Comparison of ENCODE assay signal across 8 cellular contexts in the genomic region with DNA sequence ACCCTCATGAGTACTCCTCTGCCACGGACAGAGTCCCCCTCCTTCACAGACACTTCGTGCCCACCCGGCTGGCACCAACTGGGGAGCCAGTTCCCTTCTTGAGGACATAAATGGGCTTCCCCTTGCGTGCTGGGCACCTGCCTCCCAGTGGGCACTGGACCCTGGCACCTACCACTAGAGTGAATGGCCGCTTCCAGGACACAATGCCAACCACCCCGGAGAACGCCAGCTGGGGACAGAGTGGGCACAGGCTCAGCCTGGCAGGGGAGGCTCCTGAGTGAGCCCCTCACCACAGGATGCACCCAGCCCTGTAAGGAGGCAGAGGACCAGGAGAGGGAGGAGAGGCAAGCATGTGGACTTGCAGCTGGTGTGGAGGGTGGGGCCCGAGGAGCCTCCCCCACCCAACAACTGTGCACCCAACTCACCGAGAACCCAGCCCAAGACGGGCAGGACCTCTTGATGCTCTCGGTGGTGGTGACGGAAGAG. TPM values are rescaled to one million over a fixed set of nuclear protein-coding genes. Genes with fewer than 3 reads are reported as not detected.
DNase-seq lines count a peak whose midpoint lies in the region; ATAC-seq and TF ChIP-seq lines count a peak whose summit lies in the region.

No MANE protein-coding gene starts in this region.

- H3K9me3 ChIP-seq in BE2C = no peaks in the 10 kb centered on the region

- no peaks in the 10 kb centered on the region for H3K27me3 Mint-ChIP-seq in natural killer cell treated with Interleukin-12 subunit alpha and Interleukin-12 subunit beta and Interleukin-15 and Interleukin-18, amount 100 ng/mL, for 72 hours

- H3K27ac Mint-ChIP-seq in natural killer cell treated with Interleukin-12 subunit alpha and Interleukin-12 subunit beta and Interleukin-15 and Interleukin-18, amount 100 ng/mL, for 72 hours = peak overlapping the region in 1 of 2 donors; percentile 49

- DNase-seq in BE2C = no peak
- DNase-seq in LNCaP clone FGC (ENCODE audit: low read depth) = no peak
- peak; percentile 76 for DNase-seq in coronary artery (ENCODE audit: low spot score)
- DNase-seq in natural killer cell treated with Interleukin-12 subunit alpha and Interleukin-12 subunit beta and Interleukin-15 and Interleukin-18, amount 100 ng/mL, for 72 hours (ENCODE audit: low spot score) = no peak
- no peak for DNase-seq in activated gamma-delta T cell treated with Interleukin-2 at 50 U/mL for 16 hours
- DNase-seq in middle frontal gyrus (ENCODE audit: extremely low spot score, low spot score) = no peak

- no peaks in the 10 kb centered on the region for H3K27me3 ChIP-seq in BE2C

- H3K4me3 Mint-ChIP-seq in natural killer cell treated with Interleukin-12 subunit alpha and Interleukin-12 subunit beta and Interleukin-15 and Interleukin-18, amount 100 ng/mL, for 72 hours = peak overlapping the region; percentile 78

- H3K36me3 Mint-ChIP-seq in natural killer cell treated with Interleukin-12 subunit alpha and Interleukin-12 subunit beta and Interleukin-15 and Interleukin-18, amount 100 ng/mL, for 72 hours = peaks cover 8% of the 10 kb centered on the region

- peaks cover 15 to 32% of the 10 kb centered on the region in 2 donors for H3K4me1 Mint-ChIP-seq in natural killer cell treated with Interleukin-12 subunit alpha and Interleukin-12 subunit beta and Interleukin-15 and Interleukin-18, amount 100 ng/mL, for 72 hours (ENCODE audit: low read depth in 2 of 2)

- H3K4me3 ChIP-seq in BE2C (ENCODE audit: low read depth, low read length) = peak overlapping the region; percentile 85
- peak overlapping the region; percentile 79 for H3K4me3 ChIP-seq in LNCaP clone FGC (ENCODE audit: low read depth, low read length)
- peak overlapping the region; percentile 92 for H3K4me3 ChIP-seq in coronary artery

- TF ChIP-seq CTCF in BE2C (IDR thresholded peaks at IDR 0.05; ENCODE audit: low read depth, low read length) = no peak
- no peak for TF ChIP-seq CTCF in LNCaP clone FGC (IDR thresholded peaks at IDR 0.05; ENCODE audit: control insufficient read depth, extremely low read depth, insufficient read depth)
- TF ChIP-seq CTCF in coronary artery (IDR thresholded peaks at IDR 0.05) = no peak

- H3K27ac ChIP-seq in coronary artery = peak overlapping the region; percentile 97 to 99

- peaks cover 5% of the 10 kb centered on the region; the same call in 1 of the 2 replicates for H3K4me1 ChIP-seq in BE2C

- no peaks in the 10 kb centered on the region for H3K9me3 Mint-ChIP-seq in natural killer cell treated with Interleukin-12 subunit alpha and Interleukin-12 subunit beta and Interleukin-15 and Interleukin-18, amount 100 ng/mL, for 72 hours

- peaks cover 5% of the 10 kb centered on the region; the same call in 1 of the 2 replicates for H3K36me3 ChIP-seq in BE2C

- ATAC-seq in natural killer cell treated with Interleukin-12 subunit alpha and Interleukin-12 subunit beta and Interleukin-15 and Interleukin-18, amount 100 ng/mL, for 72 hours = no peak
- no peak for ATAC-seq in HG02884 (IDR thresholded peaks at IDR 0.05; ENCODE audit: unreplicated experiment)
- no peak for ATAC-seq in HG02981 (IDR thresholded peaks at IDR 0.05; ENCODE audit: unreplicated experiment)

RNA-seq across cellular contexts. Expression of gene ENTREP3, which starts 1.0 kb away (rescaled TPM):
- 59.3 TPM for polyA plus RNA-seq in BE2C (2012; ENCODE audit: insufficient read depth, insufficient read length, low read depth)
- 10 to 100 TPM; 12.3 to 38.0 TPM for total RNA-seq in natural killer cell treated with Interleukin-12 subunit alpha and Interleukin-12 subunit beta and Interleukin-15 and Interleukin-18, amount 100 ng/mL, for 72 hours

RNA-seq across cellular contexts. Expression of gene SCAMP3, which starts 7.9 kb away (rescaled TPM):
- 203 TPM for polyA plus RNA-seq in BE2C (2012; ENCODE audit: insufficient read depth, insufficient read length, low read depth)
- total RNA-seq in natural killer cell treated with Interleukin-12 subunit alpha and Interleukin-12 subunit beta and Interleukin-15 and Interleukin-18, amount 100 ng/mL, for 72 hours = 100 to 1,000 TPM; 134 to 169 TPM

RNA-seq across cellular contexts. Expression of gene CLK2, which starts 19.0 kb away (rescaled TPM):
- polyA plus RNA-seq in BE2C (2012; ENCODE audit: insufficient read depth, insufficient read length, low read depth) = 129 TPM
- total RNA-seq in natural killer cell treated with Interleukin-12 subunit alpha and Interleukin-12 subunit beta and Interleukin-15 and Interleukin-18, amount 100 ng/mL, for 72 hours = 100 to 1,000 TPM in 1 of 2 donors, 10 to 100 TPM in 1; 77.1 to 117 TPM

RNA-seq across cellular contexts. Expression of gene HCN3, which starts 23.0 kb away (rescaled TPM):
- polyA plus RNA-seq in BE2C (2012; ENCODE audit: insufficient read depth, insufficient read length, low read depth) = 10.0 TPM
- total RNA-seq in natural killer cell treated with Interleukin-12 subunit alpha and Interleukin-12 subunit beta and Interleukin-15 and Interleukin-18, amount 100 ng/mL, for 72 hours = 1 to 10 TPM; 2.0 to 4.7 TPM

RNA-seq across cellular contexts. Expression of gene MTX1, which starts 45.8 kb away (rescaled TPM):
- 149 TPM for polyA plus RNA-seq in BE2C (2012; ENCODE audit: insufficient read depth, insufficient read length, low read depth)
- total RNA-seq in natural killer cell treated with Interleukin-12 subunit alpha and Interleukin-12 subunit beta and Interleukin-15 and Interleukin-18, amount 100 ng/mL, for 72 hours = 10 to 100 TPM; 42.6 to 53.0 TPM
